Comparison of ENCODE assay signal across 7 cellular contexts in the genomic region with DNA sequence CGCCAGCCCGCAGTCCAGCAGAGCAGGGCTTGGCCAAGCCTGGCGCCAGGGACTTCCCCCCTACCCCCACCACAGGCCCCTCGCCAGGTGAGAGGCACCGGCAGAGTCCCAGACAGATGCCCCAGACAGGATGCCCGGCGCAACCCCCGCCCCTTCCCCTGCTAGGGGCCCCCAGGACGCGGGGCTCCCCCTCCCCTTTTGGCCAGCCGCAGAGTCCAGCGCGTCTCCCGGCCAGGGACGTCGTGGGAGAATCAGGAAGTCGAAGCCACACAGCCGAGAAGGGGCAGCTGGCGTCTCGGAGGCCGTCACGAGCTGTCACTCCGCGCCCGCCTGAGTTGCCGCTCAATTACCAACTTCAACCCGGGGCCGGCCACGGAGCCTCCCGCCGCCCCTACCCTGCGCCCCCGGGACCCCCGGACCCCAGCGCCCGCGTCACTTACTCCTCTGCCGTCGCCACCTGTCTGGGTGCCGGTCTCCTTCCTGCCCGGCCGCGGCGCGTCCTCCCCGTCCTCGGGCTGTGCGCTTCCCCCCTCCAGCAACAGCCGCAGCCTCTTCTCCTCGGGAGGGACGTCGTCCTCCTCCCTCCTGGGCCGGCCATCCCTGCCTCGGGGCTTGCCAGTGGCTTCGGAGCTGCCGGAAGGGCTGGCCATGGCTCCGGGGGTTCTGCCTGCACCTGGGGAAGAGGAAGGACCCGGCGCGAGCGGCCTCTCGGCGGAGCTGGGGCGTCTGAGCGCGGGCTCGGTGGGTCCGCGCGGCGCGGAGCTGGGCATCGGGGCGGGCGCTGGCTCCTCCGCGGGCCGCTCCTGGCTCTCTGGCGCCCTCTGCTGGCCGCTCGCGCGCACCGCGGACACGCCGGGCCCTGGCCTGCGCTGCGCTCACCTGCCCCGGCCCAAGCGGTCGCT.
DNase-seq lines count a peak whose midpoint lies in the region; TF ChIP-seq lines count a peak whose summit lies in the region.
"Not testable (repeated sequence)": the region's sequence is repeated elsewhere in the genome, so short reads cannot be mapped to it uniquely, and the experiment has no call there.

No MANE protein-coding gene starts in this region.

- H3K4me1 ChIP-seq in esophagus muscularis mucosa: peaks cover 5 to 15% (median 7%) of the 10 kb centered on the region in 4 donors
- H3K4me1 ChIP-seq in mesendoderm (ENCODE audit: control insufficient read depth, low read depth, low read length): not testable (repeated sequence)

- WGBS in esophagus muscularis mucosa: no CpG with 5 or more reads among the region's 92 CpGs
- WGBS in mesendoderm (ENCODE audit: extremely low coverage, insufficient coverage, low lambda C conversion rate): no CpG with 5 or more reads among the region's 92 CpGs

- not testable (repeated sequence) for H2BK120ac ChIP-seq in mesendoderm (ENCODE audit: low read depth, low read length)

- not testable (repeated sequence) for H3K27ac Mint-ChIP-seq in T-helper 2 cell treated with Interferon-gamma antibody and Interleukin-4, amounts not matched to agents 5 μg/mL and 100 μg/mL, for 36 hours

- not testable (repeated sequence) for H3K27ac ChIP-seq in esophagus muscularis mucosa (replicated peaks in 1 of 4); mesendoderm (ENCODE audit: low read depth, low read length)

- intact Hi-C loops in esophagus muscularis mucosa (cut with DNase I): loop anchor here (10.0 kb wide), 1 partner anchor 126 kb away; no protein-coding TSS in a partner anchor

- not testable (repeated sequence) for H3K4me3 ChIP-seq in GM12864 (ENCODE audit: low read depth, low read length); mesendoderm (ENCODE audit: low read length)
- H3K4me3 ChIP-seq in esophagus muscularis mucosa: peak overlapping the region; percentile 49 to 62 (median 50)

- H3K36me3 ChIP-seq in esophagus muscularis mucosa; mesendoderm (ENCODE audit: control insufficient read depth, insufficient read depth, low read length): not testable (repeated sequence)

- H3K4me2 ChIP-seq in mesendoderm (ENCODE audit: low read length): not testable (repeated sequence)

- H3K79me1 ChIP-seq in mesendoderm (ENCODE audit: low read length): not testable (repeated sequence)

- TF ChIP-seq CTCF in GM12864 (IDR thresholded peaks at IDR 0.05; ENCODE audit: low read depth, low read length, missing control alignments) (peak; percentile 52), esophagus muscularis mucosa (IDR thresholded peaks at IDR 0.05) (peak; percentile 64 to 90 (median 82))

- TF ChIP-seq EP300 in esophagus muscularis mucosa (IDR thresholded peaks at IDR 0.05): not testable (repeated sequence)

- H3K4me1 Mint-ChIP-seq in T-helper 2 cell treated with Interferon-gamma antibody and Interleukin-4, amounts not matched to agents 5 μg/mL and 100 μg/mL, for 36 hours (ENCODE audit: low read depth): not testable (repeated sequence)

- H3K4me3 Mint-ChIP-seq in T-helper 2 cell treated with Interferon-gamma antibody and Interleukin-4, amounts not matched to agents 5 μg/mL and 100 μg/mL, for 36 hours: peak overlapping the region; percentile 54

- not testable (repeated sequence) for H2BK5ac ChIP-seq in mesendoderm (ENCODE audit: low read length)

- H2BK15ac ChIP-seq in mesendoderm (replicated peaks; ENCODE audit: low read depth): not testable (repeated sequence)

- H3K27me3 ChIP-seq in esophagus muscularis mucosa: peaks cover 0 to 55% (median 9%) of the 10 kb centered on the region in 4 donors
- not testable (repeated sequence) for H3K27me3 ChIP-seq in mesendoderm (ENCODE audit: insufficient read depth, low read length, poor library complexity)

- peaks cover 26% of the 10 kb centered on the region for H3K79me2 ChIP-seq in mesendoderm (ENCODE audit: control insufficient read depth, insufficient read depth, low read length)

- peak overlapping the region; percentile 67 for H3K9ac ChIP-seq in mesendoderm (ENCODE audit: low read length)

- H2AK5ac ChIP-seq in mesendoderm (ENCODE audit: low read length): not testable (repeated sequence)

- not testable (repeated sequence) for H3K23ac ChIP-seq in mesendoderm (ENCODE audit: low read length)

- peaks cover 32% of the 10 kb centered on the region for H3K27me3 Mint-ChIP-seq in T-helper 2 cell treated with Interferon-gamma antibody and Interleukin-4, amounts not matched to agents 5 μg/mL and 100 μg/mL, for 36 hours (ENCODE audit: low read depth)

- H3K56ac ChIP-seq in mesendoderm (ENCODE audit: low read length): peak overlapping the region; percentile 73

- not testable (repeated sequence) for TF ChIP-seq POLR2A in esophagus muscularis mucosa (IDR thresholded peaks at IDR 0.05; ENCODE audit: low read depth)

- H3K4ac ChIP-seq in mesendoderm (ENCODE audit: low read depth, low read length): peak overlapping the region; percentile 60

- not testable (repeated sequence) for H3K36me3 Mint-ChIP-seq in T-helper 2 cell treated with Interferon-gamma antibody and Interleukin-4, amounts not matched to agents 5 μg/mL and 100 μg/mL, for 36 hours (ENCODE audit: low read depth)

- H3K18ac ChIP-seq in mesendoderm (ENCODE audit: low read length): peak overlapping the region; percentile 90

- H3K9me3 Mint-ChIP-seq in T-helper 2 cell treated with Interferon-gamma antibody and Interleukin-4, amounts not matched to agents 5 μg/mL and 100 μg/mL, for 36 hours: not testable (repeated sequence)

- not testable (repeated sequence) for DNase-seq in GM12864 (ENCODE audit: low read depth); esophagus muscularis mucosa (ENCODE audit: extremely low spot score)
- DNase-seq in NCI-H2029 (lab: John Stamatoyannopoulos, UW): peak; percentile 18
- peak; percentile 42 for DNase-seq in T-helper 2 cell treated with Interferon-gamma antibody and Interleukin-4, amounts not matched to agents 5 μg/mL and 100 μg/mL, for 36 hours (ENCODE audit: low spot score)
- peak; percentile 32 for DNase-seq in activated gamma-delta T cell (lab: John Stamatoyannopoulos, UW)
- peak; percentile 57 for DNase-seq in mesendoderm
- peak; percentile 34 to 49 (median 46) for DNase-seq in stimulated activated CD4-positive, alpha-beta T cell treated with anti-CD3 and anti-CD28 coated beads, Interleukin-1b, Interleukin-23, amount 100 ng/mL, for 24 hours (ENCODE audit: low read depth in 4 of 4, low spot score in 1 of 4)

- not testable (repeated sequence) for H3K9me3 ChIP-seq in esophagus muscularis mucosa

- not testable (repeated sequence) for H4K8ac ChIP-seq in mesendoderm (ENCODE audit: low read depth, low read length)

- H4K5ac ChIP-seq in mesendoderm (ENCODE audit: low read length): not testable (repeated sequence)
